ENCODE assay signal across 7 cellular contexts in genomic region chr6:124965424-124965850, GRCh38. TPM values are rescaled to one million over a fixed set of nuclear protein-coding genes. Genes with fewer than 3 reads are reported as not detected.
DNase-seq lines count a peak whose midpoint lies in the region; TF ChIP-seq lines count a peak whose summit lies in the region.
"Not testable (repeated sequence)": the region's sequence is repeated elsewhere in the genome, so short reads cannot be mapped to it uniquely, and the experiment has no call there.

No MANE protein-coding gene starts in this region.

- TF ChIP-seq CTCF in neural crest cell (conservative IDR thresholded peaks at IDR 0.05); smooth muscle cell (IDR thresholded peaks at IDR 0.05; ENCODE audit: borderline replicate concordance, insufficient read depth, poor library complexity, severe bottlenecking): not testable (repeated sequence)

- not testable (repeated sequence) for H3K27me3 Mint-ChIP-seq in neural crest cell (ENCODE audit: low read depth)

- peaks cover 15% of the 10 kb centered on the region for H3F3A ChIP-seq in smooth muscle cell (ENCODE audit: low read depth)

- H2AFZ ChIP-seq in smooth muscle cell (ENCODE audit: low read depth): not testable (repeated sequence)

- H3K4me2 ChIP-seq in smooth muscle cell: peak overlapping the region; percentile 86

- peaks cover 41% of the 10 kb centered on the region for H3K4me1 Mint-ChIP-seq in neural crest cell

- WGBS in smooth muscle cell (ENCODE audit: low lambda C conversion rate): 58% methylated on average over 3 of the region's 3 CpGs

- not testable (repeated sequence) for H3K9me3 ChIP-seq in endocrine pancreas (ENCODE audit: control insufficient read depth, low read length); smooth muscle cell (replicated peaks; ENCODE audit: low read depth)

- H3K36me3 Mint-ChIP-seq in neural crest cell (ENCODE audit: low read depth): not testable (repeated sequence)

- not testable (repeated sequence) for H3K4me1 ChIP-seq in endocrine pancreas (ENCODE audit: control insufficient read depth, insufficient read depth, low read length)
- peaks cover 23% of the 10 kb centered on the region for H3K4me1 ChIP-seq in smooth muscle cell (ENCODE audit: low read depth)

- not testable (repeated sequence) for H3K9me3 Mint-ChIP-seq in neural crest cell

- not testable (repeated sequence) for H3K27ac Mint-ChIP-seq in neural crest cell (ENCODE audit: unreplicated experiment)

- H3K36me3 ChIP-seq in endocrine pancreas (ENCODE audit: control insufficient read depth, insufficient read depth, low read length); smooth muscle cell (ENCODE audit: low read depth): not testable (repeated sequence)

- DNase-seq in EL (peak; percentile 47), OCI-M1 (lab: John Stamatoyannopoulos, UW) (peak; percentile 72), astrocyte of the hippocampus (ENCODE audit: low read depth, low spot score) (peak; percentile 39), iris pigment epithelial cell (ENCODE audit: low read depth) (peak; percentile 47)
- not testable (repeated sequence) for DNase-seq in neural crest cell (ENCODE audit: low read depth, low spot score); smooth muscle cell (lab: John Stamatoyannopoulos, UW; ENCODE audit: unreplicated experiment)

- H3K9ac ChIP-seq in endocrine pancreas (ENCODE audit: control insufficient read depth, insufficient read depth, low read length); smooth muscle cell (ENCODE audit: low read depth): not testable (repeated sequence)

- H3K27me3 ChIP-seq in endocrine pancreas (ENCODE audit: control insufficient read depth, insufficient read depth, low read length); smooth muscle cell (ENCODE audit: low read depth): not testable (repeated sequence)

- peaks cover 52% of the 10 kb centered on the region for H4K20me1 ChIP-seq in smooth muscle cell (ENCODE audit: low read depth)

- peak overlapping the region; percentile 89 for H3K27ac ChIP-seq in smooth muscle cell (ENCODE audit: low read depth)

- H3K79me2 ChIP-seq in smooth muscle cell (ENCODE audit: low read depth): peaks cover 83% of the 10 kb centered on the region

- peak overlapping the region; percentile 58 for H3K4me3 Mint-ChIP-seq in neural crest cell

- H3K4me3 ChIP-seq in endocrine pancreas (ENCODE audit: control insufficient read depth, insufficient read depth, low read length) (peak overlapping the region; percentile 3), smooth muscle cell (peak overlapping the region; percentile 93)

RNA-seq across cellular contexts. Expression of gene RNF217, which starts 3.2 kb away (rescaled TPM):
- total RNA-seq in neural crest cell (8.4 and 8.7 TPM in 2 replicates), smooth muscle cell (89.7 and 127 TPM in 2 replicates)
- polyA plus RNA-seq in smooth muscle cell: 15.6 and 25.7 TPM in 2 replicates
